ENCODE assay signal across 29 cellular contexts in genomic region chr18:25093131-25093530, GRCh38.
"Had no signal": no experiment of that assay in that cellular context is flagged by ENCODE, and none has a peak within 500 bp of the region (broad histone marks: within the 10 kb centered on the region; RNA-seq: fewer than 3 reads in every experiment).

No MANE protein-coding gene starts in this region.

- H3K27ac ChIP-seq: brain microvascular endothelial cell, epithelial cell of prostate, esophagus squamous epithelium, WERI-Rb-1 had no signal

- H3K36me3 ChIP-seq: brain microvascular endothelial cell, WERI-Rb-1 had no signal

- H3K27me3 ChIP-seq: brain microvascular endothelial cell, esophagus squamous epithelium had no signal

- DNase-seq: activated B cell treated with CpG ODN at 0.5 μM for 24 hours; activated CD4-positive, alpha-beta T cell treated with anti-CD3 and anti-CD28 coated beads for 48 hours; activated CD4-positive, alpha-beta T cell treated with anti-CD3 and anti-CD28 coated beads, Interleukin-2, amount 50 U/mL, for 1 hour; activated CD4-positive, alpha-beta T cell treated with anti-CD3 and anti-CD28 coated beads, Interleukin-2, amount 50 U/mL, for 48 hours; activated CD8-positive, alpha-beta memory T cell treated with anti-CD3 and anti-CD28 coated beads, Interleukin-2, amount 10 ng/mL, durations not matched to agents 7 days and 5 days; activated CD8-positive, alpha-beta memory T cell treated with anti-CD3 and anti-CD28 coated beads, Interleukin-2, amount 50 U/mL, for 4 hours; activated CD8-positive, alpha-beta T cell treated with anti-CD3 and anti-CD28 coated beads for 36 hours; activated gamma-delta T cell; activated naive CD4-positive, alpha-beta T cell; activated naive CD4-positive, alpha-beta T cell treated with anti-CD3 and anti-CD28 coated beads, Interleukin-2, amount 10 ng/mL, durations not matched to agents 7 days and 5 days; activated T-cell treated with anti-CD3 and anti-CD28 coated beads, Interleukin-2, amount 50 U/mL, for 24 hours; activated T-cell treated with anti-CD3 and anti-CD28 coated beads, Interleukin-2, amount 50 U/mL, for 72 hours; amniotic stem cell; anterior cingulate cortex; brain microvascular endothelial cell; cortex of kidney; dermis blood vessel endothelial cell; effector CD4-positive, alpha-beta T cell; effector memory CD8-positive, alpha-beta T cell; esophagus squamous epithelium; head of caudate nucleus; T-helper 1 cell; T-helper 17 cell; T1000; WERI-Rb-1 had no signal

- H3K4me1 ChIP-seq: esophagus squamous epithelium had no signal

- H3K4me3 ChIP-seq: esophagus squamous epithelium had no signal

- H3K9me3 ChIP-seq: esophagus squamous epithelium had no signal

- FAIRE-seq: astrocyte, colon, frontal cortex had no signal
